17 cellular contexts compared by ENCODE assay signal in the genomic region with DNA sequence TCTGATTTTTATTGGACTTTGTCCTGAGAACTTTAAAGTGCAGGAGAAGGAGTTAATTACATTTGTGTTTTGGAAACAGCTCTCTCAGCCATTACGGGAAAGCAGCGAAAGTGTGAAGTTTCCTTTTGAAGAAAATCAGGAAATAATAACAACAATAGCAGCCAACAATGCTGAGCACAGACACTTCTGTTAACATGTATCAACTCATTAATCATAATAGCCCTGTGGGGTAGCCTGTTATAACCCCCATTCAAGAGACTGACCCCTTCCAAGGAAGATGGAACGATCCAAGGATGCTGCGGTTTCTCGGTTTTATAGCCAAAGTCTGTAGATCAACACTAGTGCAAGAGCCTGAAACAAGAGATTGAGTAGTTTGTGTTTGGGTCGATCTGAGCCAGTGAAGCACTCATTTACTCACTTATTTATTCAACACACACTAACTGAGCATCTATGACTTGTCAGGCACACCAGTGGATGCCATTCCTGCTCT.
A peak's percentile ranks its signal among the peaks of the same experiment; 100 is the strongest.
DNase-seq lines count a peak whose midpoint lies in the region; ATAC-seq and TF ChIP-seq lines count a peak whose summit lies in the region.
"Had no signal": no experiment of that assay in that cellular context is flagged by ENCODE, and none has a peak within 500 bp of the region (broad histone marks: within the 10 kb centered on the region; RNA-seq: fewer than 3 reads in every experiment).

No MANE protein-coding gene starts in this region.

- no CpG with 5 or more reads among the region's 6 CpGs for WGBS in trophoblast cell (ENCODE audit: extremely low coverage, insufficient coverage, insufficient read length)

- no peaks in the 10 kb centered on the region for H3K9me2 ChIP-seq in GM23338 (ENCODE audit: insufficient read depth)

- H3K14ac ChIP-seq in trophoblast cell (ENCODE audit: low read length): no peak overlapping the region

- H3K27me3 Mint-ChIP-seq in GM23338 (ENCODE audit: insufficient read depth, low read depth, poor library complexity): peaks cover 2% of the 10 kb centered on the region
- H3K27me3 Mint-ChIP-seq in CD8-positive, alpha-beta T cell (ENCODE audit: low read depth): peaks cover 20% of the 10 kb centered on the region

- H3K4me2 ChIP-seq in trophoblast cell (ENCODE audit: low read length): no peak overlapping the region
- H3K4me2 ChIP-seq in GM23338: no peak overlapping the region
- H3K4me2 ChIP-seq: A549 had no signal

- H3K79me2 ChIP-seq in trophoblast cell (ENCODE audit: control insufficient read depth, insufficient read depth, low read length, poor library complexity) (no peaks in the 10 kb centered on the region), GM23338 (replicated peaks; ENCODE audit: insufficient read depth) (no peaks in the 10 kb centered on the region)

- no peaks in the 10 kb centered on the region for H3K36me3 ChIP-seq in HEK293 (ENCODE audit: control insufficient read depth in 2 of 2, insufficient read depth in 1 of 2, low read length in 2 of 2)
- H3K36me3 ChIP-seq in trophoblast cell (ENCODE audit: control insufficient read depth in 1 of 2, insufficient read depth in 2 of 2, low read length in 2 of 2): no peaks in the 10 kb centered on the region
- H3K36me3 ChIP-seq in GM23338 (ENCODE audit: insufficient read depth): no peaks in the 10 kb centered on the region
- no peaks in the 10 kb centered on the region for H3K36me3 ChIP-seq in CD8-positive, alpha-beta T cell (ENCODE audit: insufficient read depth, low read length)

- no peak overlapping the region for H4K91ac ChIP-seq in trophoblast cell (ENCODE audit: low read depth, low read length)

- no peak overlapping the region for H2AK5ac ChIP-seq in trophoblast cell (ENCODE audit: low read length)

- POLR2A ChIA-PET in HEK293 (lab: Yijun Ruan, JAX): no interaction called here
- POLR2A ChIA-PET in CD8-positive, alpha-beta T cell (lab: Charles Lee): no interaction called here

- H3K9me3 ChIP-seq in HEK293 (ENCODE audit: control insufficient read depth, insufficient read depth, low read depth, low read length) (no peaks in the 10 kb centered on the region), trophoblast cell (ENCODE audit: insufficient read depth, low read depth, low read length) (peaks cover 2% of the 10 kb centered on the region)
- H3K9me3 ChIP-seq in CD8-positive, alpha-beta T cell (ENCODE audit: low read length): no peaks in the 10 kb centered on the region
- H3K9me3 ChIP-seq: A549, Caco-2 had no signal

- H4K12ac ChIP-seq in trophoblast cell (ENCODE audit: low read depth, low read length): no peak overlapping the region

- no peaks in the 10 kb centered on the region for H3K27me3 ChIP-seq in trophoblast cell (ENCODE audit: insufficient read depth, low read length)
- no peaks in the 10 kb centered on the region for H3K27me3 ChIP-seq in GM23338 (ENCODE audit: insufficient read depth)
- no peaks in the 10 kb centered on the region for H3K27me3 ChIP-seq in CD8-positive, alpha-beta T cell (ENCODE audit: insufficient read depth, low read length)

- no peak overlapping the region for H3K4ac ChIP-seq in trophoblast cell (ENCODE audit: low read depth, low read length)

- H2BK120ac ChIP-seq in trophoblast cell (ENCODE audit: insufficient read depth, low read length, poor library complexity): no peak overlapping the region

- no peak overlapping the region for H2BK5ac ChIP-seq in trophoblast cell (ENCODE audit: low read depth, low read length, poor library complexity)

- peak overlapping the region; percentile 49 for H3K9ac ChIP-seq in trophoblast cell (ENCODE audit: low read length)

- TF ChIP-seq CTCF in HEK293 (tag by site-specific recombination; IDR thresholded peaks at IDR 0.05): no peak
- no peak for TF ChIP-seq CTCF in astrocyte of the cerebellum (IDR thresholded peaks at IDR 0.05; ENCODE audit: low read depth, low read length, missing control alignments)
- TF ChIP-seq CTCF in GM23338 (conservative IDR thresholded peaks at IDR 0.05; ENCODE audit: low read depth in 2 of 2): no peak
- TF ChIP-seq CTCF in CD8-positive, alpha-beta T cell (IDR thresholded peaks at IDR 0.05): no peak

- DNase-seq in DMS79 (lab: John Stamatoyannopoulos, UW) (peak; percentile 19), astrocyte of the cerebellum (ENCODE audit: low read depth) (peak; percentile 82), trophoblast cell (no peak), GM23338 (ENCODE audit: low spot score) (no peak), amygdala (lab: John Stamatoyannopoulos, UW) (no peak)
- no peak for DNase-seq in CD8-positive, alpha-beta T cell
- DNase-seq: 8988T; ACHN; C1 segment of cervical spinal cord; Caco-2; CD4-positive, alpha-beta memory T cell; DMS153; GF-D8; H7; HCEC 1CT had no signal

- no peak overlapping the region for H2BK12ac ChIP-seq in trophoblast cell (ENCODE audit: low read length)

- H3K36me3 Mint-ChIP-seq in GM23338 (ENCODE audit: low read depth): no peaks in the 10 kb centered on the region
- no peaks in the 10 kb centered on the region for H3K36me3 Mint-ChIP-seq in CD8-positive, alpha-beta T cell
- H3K36me3 Mint-ChIP-seq: CD4-positive, alpha-beta memory T cell had no signal

- H3K27ac ChIP-seq in HEK293 (ENCODE audit: extremely low read depth, low read depth, low read length) (no peak overlapping the region), trophoblast cell (ENCODE audit: low read depth, low read length) (no peak overlapping the region), GM23338 (ENCODE audit: low read depth) (no peak overlapping the region)
- no peak overlapping the region for H3K27ac ChIP-seq in CD8-positive, alpha-beta T cell (ENCODE audit: low read depth, low read length)

- no peak overlapping the region for H4K8ac ChIP-seq in trophoblast cell (ENCODE audit: low read depth, low read length)

- H2AFZ ChIP-seq in trophoblast cell (ENCODE audit: insufficient read depth, low read length, poor library complexity): no peak overlapping the region
- H2AFZ ChIP-seq in GM23338: no peak overlapping the region

- H3K4me3 Mint-ChIP-seq in GM23338: no peak overlapping the region
- H3K4me3 Mint-ChIP-seq in CD8-positive, alpha-beta T cell: no peak overlapping the region
- H3K4me3 Mint-ChIP-seq: CD4-positive, alpha-beta memory T cell had no signal

- H3K4me1 ChIP-seq in HEK293 (ENCODE audit: control insufficient read depth, insufficient read depth, low read length): 0 out of 2 replicates have a peak, but pooled peaks cover 2% of the 10 kb centered on the region
- no peaks in the 10 kb centered on the region for H3K4me1 ChIP-seq in trophoblast cell (ENCODE audit: control insufficient read depth in 1 of 2, insufficient read depth in 2 of 2, low read length in 2 of 2)
- no peaks in the 10 kb centered on the region for H3K4me1 ChIP-seq in GM23338 (ENCODE audit: insufficient read depth)
- H3K4me1 ChIP-seq in CD8-positive, alpha-beta T cell (ENCODE audit: insufficient read depth, low read length): no peaks in the 10 kb centered on the region
- H3K4me1 ChIP-seq: Caco-2 had no signal

- intact Hi-C loops in CD8-positive, alpha-beta T cell (cut with DNase I, micrococcal nuclease): no loop called here

- CTCF ChIA-PET in HEK293 (lab: Yijun Ruan, JAX): no interaction called here
- CTCF ChIA-PET in CD8-positive, alpha-beta T cell (lab: Charles Lee): no interaction called here

- in situ Hi-C loops in astrocyte of the cerebellum (cut with HindIII; ENCODE audit: low sequenced_read_pairs): no loop called here

- no peaks in the 10 kb centered on the region for H3K4me1 Mint-ChIP-seq in GM23338
- H3K4me1 Mint-ChIP-seq in CD8-positive, alpha-beta T cell (ENCODE audit: low read depth): no peaks in the 10 kb centered on the region

- H3F3A ChIP-seq in GM23338 (replicated peaks; ENCODE audit: low read depth): no peaks in the 10 kb centered on the region

- no peak overlapping the region for H3K18ac ChIP-seq in trophoblast cell (ENCODE audit: low read length)

- no peak overlapping the region for H3K27ac Mint-ChIP-seq in GM23338
- H3K27ac Mint-ChIP-seq in CD8-positive, alpha-beta T cell: no peak overlapping the region
- H3K27ac Mint-ChIP-seq: CD4-positive, alpha-beta memory T cell had no signal

- H3K79me1 ChIP-seq in trophoblast cell (ENCODE audit: low read length): no peaks in the 10 kb centered on the region

- H3K9me3 Mint-ChIP-seq in GM23338: no peaks in the 10 kb centered on the region
- H3K9me3 Mint-ChIP-seq in CD8-positive, alpha-beta T cell: no peaks in the 10 kb centered on the region
- H3K9me3 Mint-ChIP-seq: CD4-positive, alpha-beta memory T cell had no signal

- H3K23ac ChIP-seq in trophoblast cell (ENCODE audit: low read length): no peak overlapping the region

- ATAC-seq in GM23338: no peak
- ATAC-seq in CD8-positive, alpha-beta T cell: no peak
- ATAC-seq: A549 had no signal

- no peaks in the 10 kb centered on the region for H4K20me1 ChIP-seq in GM23338 (replicated peaks; ENCODE audit: insufficient read depth)

- H3K4me3 ChIP-seq in HEK293 (ENCODE audit: low read depth, low read length) (no peak overlapping the region), astrocyte of the cerebellum (ENCODE audit: low read depth, low read length) (no peak overlapping the region), trophoblast cell (ENCODE audit: low read depth, low read length) (no peak overlapping the region), GM23338 (no peak overlapping the region)
- no peak overlapping the region for H3K4me3 ChIP-seq in CD8-positive, alpha-beta T cell (ENCODE audit: low read depth, low read length)
- H3K4me3 ChIP-seq: A549 had no signal

TF ChIP-seq in HEK293, 187 proteins besides CTCF, POLR2A, EP300 and RAD21 (continues in another document):
- TF ChIP-seq GLI4 (tag by site-specific recombination; IDR thresholded peaks at IDR 0.05): no peak

TF ChIP-seq in GM23338, 12 proteins besides CTCF, POLR2A, EP300 and RAD21 (continues in another document):
- TF ChIP-seq EZH2phosphoT487 (IDR thresholded peaks at IDR 0.05; ENCODE audit: unreplicated experiment) (no peak), EZH2 (IDR thresholded peaks at IDR 0.05; ENCODE audit: low read depth, unreplicated experiment) (no peak), ZNF331 (CRISPR knock-in tag; IDR thresholded peaks at IDR 0.05; ENCODE audit: low read depth) (no peak), ETS1 (IDR thresholded peaks at IDR 0.05) (no peak), POLR2AphosphoS5 (IDR thresholded peaks at IDR 0.05; ENCODE audit: low read depth) (no peak)

Comparison
In these comparisons a context has a peak if more than half of its experiments do, and no peak if none do; other contexts are left out.
1. DNase-seq: peak in DMS79 (single experiment) and astrocyte of the cerebellum (single experiment); none in trophoblast cell (0 of 2), GM23338 (single experiment), CD8-positive, alpha-beta T cell (0 of 7) and amygdala (0 of 56).